Comparison of ENCODE assay signal across 5 cellular contexts in the genomic region with DNA sequence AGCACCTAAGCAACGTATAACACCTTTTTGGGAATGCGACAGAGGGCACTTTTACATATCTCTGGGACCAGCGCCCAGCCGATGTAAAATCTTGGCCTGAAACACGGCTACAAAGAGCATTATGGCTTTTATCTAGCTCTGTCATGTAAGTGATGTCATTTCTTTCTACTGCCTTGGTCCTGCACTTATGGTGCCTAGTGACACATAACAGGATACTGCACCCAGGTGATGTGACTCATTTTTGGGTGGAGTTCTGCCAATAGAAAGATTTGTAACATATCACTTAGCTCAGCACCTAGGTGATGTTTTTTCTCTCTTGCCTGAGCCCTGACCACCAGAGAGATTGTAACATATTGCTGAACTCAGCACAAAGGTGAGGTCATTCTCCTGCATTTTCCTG. TPM values are rescaled to one million over a fixed set of nuclear protein-coding genes. Genes with fewer than 3 reads are reported as not detected.
"Had no signal": no experiment of that assay in that cellular context is flagged by ENCODE, and none has a peak within 500 bp of the region (broad histone marks: within the 10 kb centered on the region; RNA-seq: fewer than 3 reads in every experiment).

No MANE protein-coding gene starts in this region.

RNA-seq across cellular contexts. Expression of gene BPY2, which starts 2.4 kb away (rescaled TPM):
- total RNA-seq: GM23338, H1, H9, HepG2, HT1080 had no signal
